In genomic region chr6:111307275-111307858, GRCh38 we compare ENCODE assay signal across 24 cellular contexts.
DNase-seq lines count a peak whose midpoint lies in the region; ATAC-seq, FAIRE-seq and TF ChIP-seq lines count a peak whose summit lies in the region.
"Had no signal": no experiment of that assay in that cellular context is flagged by ENCODE, and none has a peak within 500 bp of the region (broad histone marks: within the 10 kb centered on the region; RNA-seq: fewer than 3 reads in every experiment).

No MANE protein-coding gene starts in this region.

- TF ChIP-seq EP300 in HepG2 (IDR thresholded peaks at IDR 0.05; ENCODE audit: low read depth in 2 of 2, low read length in 2 of 2) (no peak), HepG2 (CRISPR knock-in tag; IDR thresholded peaks at IDR 0.05; ENCODE audit: borderline replicate concordance) (no peak), gastroesophageal sphincter (IDR thresholded peaks at IDR 0.05) (no peak)

- TF ChIP-seq CTCF in epithelial cell of esophagus (IDR thresholded peaks at IDR 0.05; ENCODE audit: insufficient read depth, low read depth, low read length, missing control alignments) (no peak), HepG2 (CRISPR knock-in tag; IDR thresholded peaks at IDR 0.05) (no peak), smooth muscle cell (IDR thresholded peaks at IDR 0.05; ENCODE audit: borderline replicate concordance, insufficient read depth, poor library complexity, severe bottlenecking) (no peak), gastroesophageal sphincter (IDR thresholded peaks at IDR 0.05) (no peak)

- WGBS in HepG2 (ENCODE audit: low lambda C conversion rate), result 93% methylated on average over 7 of the region's 7 CpGs
- 83% methylated on average over 7 of the region's 7 CpGs for WGBS in smooth muscle cell (ENCODE audit: low lambda C conversion rate)
- WGBS in gastroesophageal sphincter (ENCODE audit: low coverage in 1 of 2), 2 donors, result 92 to 93% methylated on average over 4 to 7 of the region's 7 CpGs

- no peak for TF ChIP-seq RAD21 in HepG2 (CRISPR knock-in tag; IDR thresholded peaks at IDR 0.05)

- no peak overlapping the region for H3K27ac ChIP-seq in HepG2 (ENCODE audit: extremely low read length, insufficient read depth, low read length)
- H3K27ac ChIP-seq in smooth muscle cell (ENCODE audit: low read depth), result peak overlapping the region; percentile 23
- H3K27ac ChIP-seq in gastroesophageal sphincter, result no peak overlapping the region
- H3K27ac ChIP-seq: 22Rv1, BLaER1, GM23248 had no signal

- no peak overlapping the region for H3K4me3 Mint-ChIP-seq in activated CD4-positive, alpha-beta T cell treated with anti-CD3 and anti-CD28 coated beads, Interleukin-2, amount 10 ng/mL, durations not matched to agents 7 days and 5 days
- H3K4me3 Mint-ChIP-seq: CD4-positive, alpha-beta T cell had no signal

- POLR2A ChIA-PET in activated CD4-positive, alpha-beta T cell treated with anti-CD3 and anti-CD28 coated beads, Interleukin-2, amount 10 ng/mL, durations not matched to agents 7 days and 5 days (lab: Charles Lee), result no interaction called here
- POLR2A ChIA-PET in HepG2 (lab: Yijun Ruan, JAX), result no interaction called here

- in situ Hi-C loops in HepG2 (cut with HindIII; ENCODE audit: extremely low pct_ligation_motif_present, low pct_unique_long_range_greater_than_20kb), result no loop called here

- peaks cover 4% of the 10 kb centered on the region for H3K4me1 Mint-ChIP-seq in activated CD4-positive, alpha-beta T cell treated with anti-CD3 and anti-CD28 coated beads, Interleukin-2, amount 10 ng/mL, durations not matched to agents 7 days and 5 days

- no peak for DNase-seq in activated CD4-positive, alpha-beta T cell treated with anti-CD3 and anti-CD28 coated beads, Interleukin-2, amount 10 ng/mL, durations not matched to agents 7 days and 5 days
- no peak for DNase-seq in activated CD4-positive, alpha-beta T cell treated with anti-CD3 and anti-CD28 coated beads for 48 hours
- peak; percentile 8 for DNase-seq in epithelial cell of esophagus (ENCODE audit: low read depth)
- no peak for DNase-seq in HepG2 (ENCODE audit: low spot score)
- DNase-seq in smooth muscle cell (lab: John Stamatoyannopoulos, UW; ENCODE audit: unreplicated experiment), result no peak
- DNase-seq in kidney glomerular epithelial cell (lab: John Stamatoyannopoulos, UW), result no peak
- DNase-seq: ACHN; CD4-positive, alpha-beta T cell; COR-L47; DMS79; GM23248; HCEC 1CT; KG1; NCI-H1105; NCI-H2029 treated with DMSO at 0.1 percent for 48 hours; NCI-H226; NCI-H510A treated with DMSO at 0.1 percent for 48 hours; NCI-H748 treated with DMSO at 0.1 percent for 48 hours; NK-92 treated with Interleukin-12 subunit alpha and Interleukin-12 subunit beta, amount 100 ng/mL, for 24 hours had no signal

- H3K79me2 ChIP-seq in HepG2 (ENCODE audit: insufficient read depth, low read length), result no peaks in the 10 kb centered on the region
- H3K79me2 ChIP-seq in smooth muscle cell (ENCODE audit: low read depth), result no peaks in the 10 kb centered on the region

- H4K20me1 ChIP-seq in HepG2 (ENCODE audit: insufficient read depth, low read length) (no peaks in the 10 kb centered on the region), smooth muscle cell (ENCODE audit: low read depth) (no peaks in the 10 kb centered on the region)
- H4K20me1 ChIP-seq: BLaER1 had no signal

- no peaks in the 10 kb centered on the region for H3F3A ChIP-seq in smooth muscle cell (ENCODE audit: low read depth)

- ATAC-seq in HepG2 (no peak), GM21367 (IDR thresholded peaks at IDR 0.05; ENCODE audit: unreplicated experiment) (no peak), gastroesophageal sphincter (no peak)
- ATAC-seq: Panc1 had no signal

- no peak for TF ChIP-seq POLR2A in HepG2 (IDR thresholded peaks at IDR 0.05; ENCODE audit: insufficient read depth in 1 of 2, low read depth in 2 of 2, low read length in 2 of 2)
- TF ChIP-seq POLR2A in gastroesophageal sphincter (IDR thresholded peaks at IDR 0.05), result no peak

- CTCF ChIA-PET in activated CD4-positive, alpha-beta T cell treated with anti-CD3 and anti-CD28 coated beads, Interleukin-2, amount 10 ng/mL, durations not matched to agents 7 days and 5 days (lab: Charles Lee), result interaction anchor here (1.0 kb wide), 1 partner anchor 13 kb away, joined by 4 read pairs; no protein-coding TSS in a partner anchor
- CTCF ChIA-PET in HepG2 (lab: Yijun Ruan, JAX; ENCODE audit: low intra/inter-chr PET ratio, low total read pairs), result no interaction called here

- FAIRE-seq in HepG2 (lab: Jason Lieb, UNC), result peak; percentile 15

- H3K9me3 Mint-ChIP-seq in activated CD4-positive, alpha-beta T cell treated with anti-CD3 and anti-CD28 coated beads, Interleukin-2, amount 10 ng/mL, durations not matched to agents 7 days and 5 days, result peaks cover 4% of the 10 kb centered on the region

- BruUV-seq in HepG2 (replicated peaks; lab: Mats Ljungman, UMichigan), result no TSS peak

- H3K4me3 ChIP-seq in epithelial cell of esophagus (ENCODE audit: low read length) (no peak overlapping the region), HepG2 (replicated peaks in 1 of 3; ENCODE audit: insufficient read depth in 1 of 3, low read depth in 2 of 3, low read length in 3 of 3) (no peak overlapping the region), smooth muscle cell (no peak overlapping the region), gastroesophageal sphincter (no peak overlapping the region)
- H3K4me3 ChIP-seq: BLaER1, GM23248 had no signal

- H3K27ac Mint-ChIP-seq in activated CD4-positive, alpha-beta T cell treated with anti-CD3 and anti-CD28 coated beads, Interleukin-2, amount 10 ng/mL, durations not matched to agents 7 days and 5 days, result peak overlapping the region; percentile 2
- H3K27ac Mint-ChIP-seq: CD4-positive, alpha-beta T cell had no signal

- no peaks in the 10 kb centered on the region for H3K4me1 ChIP-seq in HepG2 (ENCODE audit: insufficient read depth, low read length)
- H3K4me1 ChIP-seq in smooth muscle cell (ENCODE audit: low read depth), result no peaks in the 10 kb centered on the region
- H3K4me1 ChIP-seq in gastroesophageal sphincter, result peaks cover 0 to 5% (median 0%) of the 10 kb centered on the region in 3 donors

- H3K36me3 ChIP-seq in HepG2 (replicated peaks in 1 of 2; ENCODE audit: control insufficient read depth in 1 of 2, insufficient read depth in 2 of 2, low read length in 2 of 2) (peaks cover 14 to 40% of the 10 kb centered on the region in 2 experiments), smooth muscle cell (ENCODE audit: low read depth) (peaks cover 13% of the 10 kb centered on the region), gastroesophageal sphincter (peaks cover 6 to 75% of the 10 kb centered on the region in 2 donors)

- peaks cover 47% of the 10 kb centered on the region for H3K36me3 Mint-ChIP-seq in activated CD4-positive, alpha-beta T cell treated with anti-CD3 and anti-CD28 coated beads, Interleukin-2, amount 10 ng/mL, durations not matched to agents 7 days and 5 days (ENCODE audit: low read depth)

- H3K9me3 ChIP-seq in HepG2 (ENCODE audit: low read length) (no peaks in the 10 kb centered on the region), smooth muscle cell (replicated peaks; ENCODE audit: low read depth) (no peaks in the 10 kb centered on the region), gastroesophageal sphincter (no peaks in the 10 kb centered on the region)

- no peak overlapping the region for H3K9ac ChIP-seq in HepG2 (ENCODE audit: insufficient read depth, low read depth, low read length)
- no peak overlapping the region for H3K9ac ChIP-seq in smooth muscle cell (ENCODE audit: low read depth)
- H3K9ac ChIP-seq: BLaER1, GM23248 had no signal

- H3K27me3 Mint-ChIP-seq in activated CD4-positive, alpha-beta T cell treated with anti-CD3 and anti-CD28 coated beads, Interleukin-2, amount 10 ng/mL, durations not matched to agents 7 days and 5 days, result no peaks in the 10 kb centered on the region
- H3K27me3 Mint-ChIP-seq: CD4-positive, alpha-beta T cell had no signal

- H3K4me2 ChIP-seq in HepG2 (ENCODE audit: low read depth, low read length) (no peak overlapping the region), smooth muscle cell (no peak overlapping the region)
- H3K4me2 ChIP-seq: BLaER1 had no signal

- intact Hi-C loops in HepG2 (cut with micrococcal nuclease; ENCODE audit: unreplicated experiment), result no loop called here

- no peak overlapping the region for H2AFZ ChIP-seq in HepG2 (ENCODE audit: low read length)
- H2AFZ ChIP-seq in smooth muscle cell (ENCODE audit: low read depth), result no peak overlapping the region
- H2AFZ ChIP-seq: GM23248 had no signal

- H3K27me3 ChIP-seq in HepG2 (ENCODE audit: control insufficient read depth in 1 of 2, insufficient read depth in 2 of 2, low read length in 2 of 2) (no peaks in the 10 kb centered on the region), smooth muscle cell (ENCODE audit: low read depth) (no peaks in the 10 kb centered on the region), gastroesophageal sphincter (no peaks in the 10 kb centered on the region)
- H3K27me3 ChIP-seq: BLaER1 had no signal

TF ChIP-seq in HepG2, 621 proteins besides CTCF, POLR2A, EP300 and RAD21 (continues in another document):
- TF ChIP-seq CCAR2 (optimal IDR thresholded peaks at IDR 0.05; ENCODE audit: low read depth, low read length) (no peak), FOXP4 (CRISPR knock-in tag; IDR thresholded peaks at IDR 0.05) (no peak), PRMT3 (CRISPR knock-in tag; IDR thresholded peaks at IDR 0.05; ENCODE audit: borderline replicate concordance, low read depth) (no peak), SCMH1 (CRISPR knock-in tag; IDR thresholded peaks at IDR 0.05; ENCODE audit: borderline replicate concordance) (no peak), EED (CRISPR knock-in tag; IDR thresholded peaks at IDR 0.05) (no peak), MAZ (IDR thresholded peaks at IDR 0.05; ENCODE audit: borderline replicate concordance, low read depth, low read length) (no peak), MAZ (CRISPR knock-in tag; IDR thresholded peaks at IDR 0.05; ENCODE audit: low read depth) (no peak), ZNF24 (IDR thresholded peaks at IDR 0.05) (peak; percentile 81; the same call in 1 of the 2 replicates), CEBPB (IDR thresholded peaks at IDR 0.05; ENCODE audit: borderline replicate concordance, low read depth, low read length) (peak; percentile 78)
